ENCODE assay signal across 12 cellular contexts in genomic region chr3:73030073-73030597, GRCh38. TPM values are rescaled to one million over a fixed set of nuclear protein-coding genes. Genes with fewer than 3 reads are reported as not detected.
A peak's percentile ranks its signal among the peaks of the same experiment; 100 is the strongest.
DNase-seq lines count a peak whose midpoint lies in the region; ATAC-seq and TF ChIP-seq lines count a peak whose summit lies in the region.
"Had no signal": no experiment of that assay in that cellular context is flagged by ENCODE, and none has a peak within 500 bp of the region (broad histone marks: within the 10 kb centered on the region; RNA-seq: fewer than 3 reads in every experiment).

No MANE protein-coding gene starts in this region.

- no peak overlapping the region for H3K4me2 ChIP-seq in H9 (ENCODE audit: insufficient read depth, insufficient read length, low read length)

- no peaks in the 10 kb centered on the region for H3K36me3 ChIP-seq in CD8-positive, alpha-beta memory T cell (ENCODE audit: insufficient read depth, low read length)
- H3K36me3 ChIP-seq: right atrium auricular region had no signal

- no peak for DNase-seq in CD8-positive, alpha-beta memory T cell
- DNase-seq in H9 (no peak), caudate nucleus (lab: John Stamatoyannopoulos, UW) (no peak), osteocyte (ENCODE audit: extremely low spot score, unreplicated experiment) (no peak), COLO668 (lab: John Stamatoyannopoulos, UW; ENCODE audit: unreplicated experiment) (no peak), NOMO-1 treated with DMSO at 0.1 percent for 48 hours (lab: John Stamatoyannopoulos, UW; ENCODE audit: unreplicated experiment) (no peak)
- DNase-seq: activated CD4-positive, CD25-positive, alpha-beta regulatory T cell; GDM1; NCI-H446; stimulated activated naive CD4-positive, alpha-beta T cell treated with Interleukin-2 at 50 U/mL for 16 hours had no signal

- H3K18ac ChIP-seq in H9 (ENCODE audit: insufficient read length, low read depth, low read length), result no peak overlapping the region

- H3K4ac ChIP-seq in H9 (ENCODE audit: low read depth, low read length), result no peak overlapping the region

- no peak overlapping the region for H2AFZ ChIP-seq in H9 (ENCODE audit: low read length)

- no peak overlapping the region for H2BK12ac ChIP-seq in H9 (ENCODE audit: insufficient read length, low read depth, low read length)

- no peaks in the 10 kb centered on the region for H4K20me1 ChIP-seq in H9 (ENCODE audit: control insufficient read depth, insufficient read depth, insufficient read length)

- CTCF ChIA-PET in CD8-positive, alpha-beta memory T cell (lab: Charles Lee), result no interaction called here

- H2BK120ac ChIP-seq in H9 (ENCODE audit: low read depth, low read length, poor library complexity, severe bottlenecking), result no peak overlapping the region

- H2BK15ac ChIP-seq in H9 (ENCODE audit: low read depth, low read length), result no peak overlapping the region

- H3K9ac ChIP-seq in H9 (ENCODE audit: extremely low read depth, insufficient read length, low read length), result no peak overlapping the region

- H3K79me1 ChIP-seq in H9 (ENCODE audit: insufficient read depth, low read depth, low read length, poor library complexity, severe bottlenecking), result peaks cover 2% of the 10 kb centered on the region

- no peak for ATAC-seq in GM21576 (IDR thresholded peaks at IDR 0.05; ENCODE audit: unreplicated experiment)

- no peak overlapping the region for H2AK5ac ChIP-seq in H9 (ENCODE audit: insufficient read length, low read length)

- H3K14ac ChIP-seq in H9 (ENCODE audit: insufficient read depth, low read length), result no peak overlapping the region

- TF ChIP-seq CTCF in H9 (conservative IDR thresholded peaks at IDR 0.05) (no peak), osteocyte (IDR thresholded peaks at IDR 0.05) (no peak)

- POLR2A ChIA-PET in CD8-positive, alpha-beta memory T cell (lab: Charles Lee), result no interaction called here

- H3K4me3 ChIP-seq in CD8-positive, alpha-beta memory T cell (ENCODE audit: low read length), result no peak overlapping the region
- H3K4me3 ChIP-seq: right atrium auricular region had no signal

- H2BK20ac ChIP-seq in H9 (ENCODE audit: low read depth, low read length, poor library complexity, severe bottlenecking), result no peak overlapping the region

- no peaks in the 10 kb centered on the region for H3K27me3 ChIP-seq in CD8-positive, alpha-beta memory T cell (ENCODE audit: insufficient read depth, low read length, poor library complexity, severe bottlenecking)
- H3K27me3 ChIP-seq in H9 (ENCODE audit: insufficient read depth, low read length), result no peaks in the 10 kb centered on the region
- H3K27me3 ChIP-seq: right atrium auricular region had no signal

- no peaks in the 10 kb centered on the region for H3K9me3 Mint-ChIP-seq in CD8-positive, alpha-beta memory T cell
- H3K9me3 Mint-ChIP-seq in H9 (no peaks in the 10 kb centered on the region), osteocyte (ENCODE audit: unreplicated experiment) (no peaks in the 10 kb centered on the region)

- H4K5ac ChIP-seq in H9 (ENCODE audit: insufficient read length, low read depth, low read length), result no peak overlapping the region

- H3K36me3 Mint-ChIP-seq in CD8-positive, alpha-beta memory T cell, result peaks cover 0 to 12% (median 12%) of the 10 kb centered on the region in 3 donors
- H3K36me3 Mint-ChIP-seq in H9 (ENCODE audit: insufficient read depth in 1 of 3, low read depth in 3 of 3), result peaks cover 3 to 12% (median 7%) of the 10 kb centered on the region in 3 experiments; a peak in 6 of 7 replicates
- H3K36me3 Mint-ChIP-seq in osteocyte (ENCODE audit: unreplicated experiment), result peaks cover 7% of the 10 kb centered on the region

- WGBS in H9 (ENCODE audit: extremely low coverage, insufficient read length, low lambda C conversion rate), result no CpG with 5 or more reads among the region's 1 CpG

- H3K23me2 ChIP-seq in H9 (ENCODE audit: insufficient read length, low read depth, low read length, poor library complexity, severe bottlenecking), result no peaks in the 10 kb centered on the region

- H3T11ph ChIP-seq in H9 (ENCODE audit: low read length), result no peak overlapping the region

- H3K56ac ChIP-seq in H9 (ENCODE audit: insufficient read length, low read depth, low read length), result no peak overlapping the region

- no peak overlapping the region for H3K27ac ChIP-seq in CD8-positive, alpha-beta memory T cell (ENCODE audit: low read depth, low read length)
- H3K27ac ChIP-seq in H9 (ENCODE audit: insufficient read length, low read depth, low read length), result no peak overlapping the region
- H3K27ac ChIP-seq in caudate nucleus (ENCODE audit: low read depth, low read length), result peak overlapping the region; percentile 36

- H2BK5ac ChIP-seq in H9 (ENCODE audit: insufficient read length, low read length), result no peak overlapping the region

- H3K27me3 Mint-ChIP-seq in CD8-positive, alpha-beta memory T cell, result no peaks in the 10 kb centered on the region
- H3K27me3 Mint-ChIP-seq in H9 (ENCODE audit: low read depth) (no peaks in the 10 kb centered on the region), osteocyte (ENCODE audit: unreplicated experiment) (no peaks in the 10 kb centered on the region)

- peaks cover 65% of the 10 kb centered on the region; the same call in 1 of the 2 replicates for H3K79me2 ChIP-seq in H9 (ENCODE audit: insufficient read depth, low read length)

- H3K4me1 ChIP-seq in CD8-positive, alpha-beta memory T cell (ENCODE audit: insufficient read depth, low read length), result peaks cover 52% of the 10 kb centered on the region
- H3K4me1 ChIP-seq in H9 (ENCODE audit: insufficient read depth, low read length), result peaks cover 2% of the 10 kb centered on the region; the same call in 1 of the 2 replicates

- H3K4me1 Mint-ChIP-seq in CD8-positive, alpha-beta memory T cell, result peaks cover 78 to 94% (median 94%) of the 10 kb centered on the region in 3 donors
- peaks cover 23 to 34% of the 10 kb centered on the region in 2 experiments for H3K4me1 Mint-ChIP-seq in H9
- H3K4me1 Mint-ChIP-seq in osteocyte (ENCODE audit: unreplicated experiment), result peaks cover 59% of the 10 kb centered on the region

- H4K91ac ChIP-seq in H9 (ENCODE audit: insufficient read length, low read depth, low read length), result no peak overlapping the region

- H3K9me3 ChIP-seq in CD8-positive, alpha-beta memory T cell (ENCODE audit: low read length), result no peaks in the 10 kb centered on the region
- H3K9me3 ChIP-seq in H9 (ENCODE audit: control insufficient read depth, low read depth, low read length), result no peaks in the 10 kb centered on the region
- H3K9me3 ChIP-seq: right atrium auricular region had no signal

- H3K27ac Mint-ChIP-seq in CD8-positive, alpha-beta memory T cell, result peak overlapping the region in 5 of 8 donors; percentile 10 to 77 (median 51)
- H3K27ac Mint-ChIP-seq in H9 (peak overlapping the region in 2 of 3 experiments; percentile 54 to 68; a peak in 5 of 7 replicates), osteocyte (ENCODE audit: unreplicated experiment) (peak overlapping the region; percentile 57)

- H4K8ac ChIP-seq in H9 (replicated peaks; ENCODE audit: insufficient read length, low read depth, low read length), result no peak overlapping the region

- no peak overlapping the region for H3K23ac ChIP-seq in H9 (ENCODE audit: insufficient read length, low read depth, low read length)

- H3K4me3 Mint-ChIP-seq in CD8-positive, alpha-beta memory T cell, result peak overlapping the region in 1 of 7 donors; percentile 16
- H3K4me3 Mint-ChIP-seq in H9 (no peak overlapping the region), osteocyte (ENCODE audit: unreplicated experiment) (no peak overlapping the region)

RNA-seq across cellular contexts. Expression of gene EBLN2, which starts 31.3 kb away (rescaled TPM):
- 1 to 10 TPM; 3.2 to 4.7 TPM for total RNA-seq in CD8-positive, alpha-beta memory T cell
- polyA plus RNA-seq in CD8-positive, alpha-beta memory T cell, result 0.76 TPM
- total RNA-seq in H9 (2021) (4.4 and 6.1 TPM in 2 replicates), osteocyte (4.6 and 5.1 TPM in 2 replicates)

RNA-seq across cellular contexts. Expression of gene PPP4R2, which starts 33.5 kb away (rescaled TPM):
- 100 to 1,000 TPM; 115 to 122 TPM for total RNA-seq in CD8-positive, alpha-beta memory T cell
- 45.8 TPM for polyA plus RNA-seq in CD8-positive, alpha-beta memory T cell
- total RNA-seq in H9 (2021) (123 and 132 TPM in 2 replicates), osteocyte (61.6 and 62.8 TPM in 2 replicates)
